ENCODE assay signal across 22 cellular contexts in genomic region chr11:77153276-77154185, GRCh38. TPM values are rescaled to one million over a fixed set of nuclear protein-coding genes. Genes with fewer than 3 reads are reported as not detected.
A peak's percentile ranks its signal among the peaks of the same experiment; 100 is the strongest.
DNase-seq lines count a peak whose midpoint lies in the region; ATAC-seq and TF ChIP-seq lines count a peak whose summit lies in the region.
"Had no signal": no experiment of that assay in that cellular context is flagged by ENCODE, and none has a peak within 500 bp of the region (broad histone marks: within the 10 kb centered on the region; RNA-seq: fewer than 3 reads in every experiment).

No MANE protein-coding gene starts in this region.

- no peaks in the 10 kb centered on the region for H3K27me3 Mint-ChIP-seq in activated T-helper 1 cell treated with anti-CD3 and anti-CD28 coated beads, Interleukin-12 subunit alpha, Interleukin-12 subunit beta, Interleukin-2, Interleukin-4 antibody, amounts not matched to agents 30 ng/mL and 10 ng/mL and 1 ng/mL, durations not matched to agents 14 hours and 24 hours and 36 hours (ENCODE audit: insufficient read depth)
- peaks cover 0 to 5% (median 0%) of the 10 kb centered on the region in 5 donors for H3K27me3 Mint-ChIP-seq in naive thymus-derived CD8-positive, alpha-beta T cell
- H3K27me3 Mint-ChIP-seq in stimulated activated naive CD8-positive, alpha-beta T cell treated with anti-CD3 and anti-CD28 coated beads, Interleukin-15, Interleukin-2, amounts not matched to agents 100 ng/mL and 50 ng/mL, for 24 hours = peaks cover 3% of the 10 kb centered on the region
- H3K27me3 Mint-ChIP-seq: activated naive CD8-positive, alpha-beta T cell had no signal

- no peak overlapping the region for H3K4me3 ChIP-seq in heart right ventricle
- H3K4me3 ChIP-seq: psoas muscle had no signal

- no peaks in the 10 kb centered on the region for H3K27me3 ChIP-seq in heart right ventricle

- no peak overlapping the region for H3K27ac Mint-ChIP-seq in activated T-helper 1 cell treated with anti-CD3 and anti-CD28 coated beads, Interleukin-12 subunit alpha, Interleukin-12 subunit beta, Interleukin-2, Interleukin-4 antibody, amounts not matched to agents 30 ng/mL and 10 ng/mL and 1 ng/mL, durations not matched to agents 14 hours and 24 hours and 36 hours
- peak overlapping the region in 4 of 10 donors; percentile 39 to 85 (median 74) for H3K27ac Mint-ChIP-seq in naive thymus-derived CD8-positive, alpha-beta T cell
- H3K27ac Mint-ChIP-seq in stimulated activated naive CD8-positive, alpha-beta T cell treated with anti-CD3 and anti-CD28 coated beads, Interleukin-15, Interleukin-2, amounts not matched to agents 100 ng/mL and 50 ng/mL, for 24 hours = peak overlapping the region; percentile 78

- H3K4me1 Mint-ChIP-seq in activated T-helper 1 cell treated with anti-CD3 and anti-CD28 coated beads, Interleukin-12 subunit alpha, Interleukin-12 subunit beta, Interleukin-2, Interleukin-4 antibody, amounts not matched to agents 30 ng/mL and 10 ng/mL and 1 ng/mL, durations not matched to agents 14 hours and 24 hours and 36 hours (ENCODE audit: low read depth) = peaks cover 20% of the 10 kb centered on the region
- H3K4me1 Mint-ChIP-seq in naive thymus-derived CD8-positive, alpha-beta T cell = peaks cover 21 to 42% (median 36%) of the 10 kb centered on the region in 4 donors
- H3K4me1 Mint-ChIP-seq in stimulated activated naive CD8-positive, alpha-beta T cell treated with anti-CD3 and anti-CD28 coated beads, Interleukin-15, Interleukin-2, amounts not matched to agents 100 ng/mL and 50 ng/mL, for 24 hours (ENCODE audit: low read depth) = peaks cover 35% of the 10 kb centered on the region

- peak overlapping the region; percentile 12 for H3K4me3 Mint-ChIP-seq in activated T-helper 1 cell treated with anti-CD3 and anti-CD28 coated beads, Interleukin-12 subunit alpha, Interleukin-12 subunit beta, Interleukin-2, Interleukin-4 antibody, amounts not matched to agents 30 ng/mL and 10 ng/mL and 1 ng/mL, durations not matched to agents 14 hours and 24 hours and 36 hours
- peak overlapping the region in 8 of 10 donors; percentile 7 to 72 (median 34) for H3K4me3 Mint-ChIP-seq in naive thymus-derived CD8-positive, alpha-beta T cell
- H3K4me3 Mint-ChIP-seq in stimulated activated naive CD8-positive, alpha-beta T cell treated with anti-CD3 and anti-CD28 coated beads, Interleukin-15, Interleukin-2, amounts not matched to agents 100 ng/mL and 50 ng/mL, for 24 hours = no peak overlapping the region
- H3K4me3 Mint-ChIP-seq: activated CD8-positive, alpha-beta memory T cell treated with anti-CD3 and anti-CD28 coated beads, Interleukin-2, amount 10 ng/mL, durations not matched to agents 7 days and 5 days had no signal

- H3K9me3 Mint-ChIP-seq in activated T-helper 1 cell treated with anti-CD3 and anti-CD28 coated beads, Interleukin-12 subunit alpha, Interleukin-12 subunit beta, Interleukin-2, Interleukin-4 antibody, amounts not matched to agents 30 ng/mL and 10 ng/mL and 1 ng/mL, durations not matched to agents 14 hours and 24 hours and 36 hours = no peaks in the 10 kb centered on the region
- no peaks in the 10 kb centered on the region for H3K9me3 Mint-ChIP-seq in naive thymus-derived CD8-positive, alpha-beta T cell
- H3K9me3 Mint-ChIP-seq in stimulated activated naive CD8-positive, alpha-beta T cell treated with anti-CD3 and anti-CD28 coated beads, Interleukin-15, Interleukin-2, amounts not matched to agents 100 ng/mL and 50 ng/mL, for 24 hours = no peaks in the 10 kb centered on the region

- H3K4me1 ChIP-seq in heart right ventricle = peaks cover 0 to 29% (median 21%) of the 10 kb centered on the region in 9 donors

- 88% methylated on average over 18 to 20 of the region's 20 CpGs for WGBS in heart right ventricle, 2 donors

- ATAC-seq in Right ventricle myocardium superior (ENCODE audit: poor library complexity) (no peak), heart right ventricle (no peak)
- ATAC-seq in naive thymus-derived CD8-positive, alpha-beta T cell = no peak

- DNase-seq in Right ventricle myocardium superior (peak; percentile 32), heart right ventricle (no peak), Ammon's horn (ENCODE audit: low spot score) (no peak), NCI-H69 (lab: John Stamatoyannopoulos, UW) (no peak)
- no peak for DNase-seq in activated T-helper 1 cell treated with anti-CD3 and anti-CD28 coated beads, Interleukin-12 subunit alpha, Interleukin-12 subunit beta, Interleukin-2, Interleukin-4 antibody, amounts not matched to agents 30 ng/mL and 10 ng/mL and 1 ng/mL, durations not matched to agents 14 hours and 24 hours and 36 hours (ENCODE audit: low spot score)
- DNase-seq in naive thymus-derived CD8-positive, alpha-beta T cell = no peak
- no peak for DNase-seq in stimulated activated CD4-positive, alpha-beta T cell treated with anti-CD3 and anti-CD28 coated beads, Interleukin-12 subunit alpha, Interleukin-12 subunit beta, amount 100 ng/mL, for 4 hours
- DNase-seq: activated CD4-positive, alpha-beta T cell treated with anti-CD3 and anti-CD28 coated beads for 1 hour; activated CD8-positive, alpha-beta memory T cell treated with anti-CD3 and anti-CD28 coated beads, Interleukin-2, amount 10 ng/mL, durations not matched to agents 7 days and 5 days; central memory CD4-positive, alpha-beta T cell; Kasumi-1; mesendoderm; NCI-H146; NCI-H2107; T-helper 2 cell had no signal

- no peaks in the 10 kb centered on the region for H3K36me3 Mint-ChIP-seq in activated T-helper 1 cell treated with anti-CD3 and anti-CD28 coated beads, Interleukin-12 subunit alpha, Interleukin-12 subunit beta, Interleukin-2, Interleukin-4 antibody, amounts not matched to agents 30 ng/mL and 10 ng/mL and 1 ng/mL, durations not matched to agents 14 hours and 24 hours and 36 hours (ENCODE audit: low read depth)
- H3K36me3 Mint-ChIP-seq in naive thymus-derived CD8-positive, alpha-beta T cell = no peaks in the 10 kb centered on the region
- no peaks in the 10 kb centered on the region for H3K36me3 Mint-ChIP-seq in stimulated activated naive CD8-positive, alpha-beta T cell treated with anti-CD3 and anti-CD28 coated beads, Interleukin-15, Interleukin-2, amounts not matched to agents 100 ng/mL and 50 ng/mL, for 24 hours (ENCODE audit: low read depth)
- H3K36me3 Mint-ChIP-seq: activated CD8-positive, alpha-beta memory T cell treated with anti-CD3 and anti-CD28 coated beads, Interleukin-2, amount 10 ng/mL, durations not matched to agents 7 days and 5 days; activated naive CD8-positive, alpha-beta T cell had no signal

- H3K36me3 ChIP-seq in heart right ventricle = no peaks in the 10 kb centered on the region

- H3K27ac ChIP-seq in heart right ventricle = no peak overlapping the region
- H3K27ac ChIP-seq: psoas muscle had no signal

- POLR2A ChIA-PET in naive thymus-derived CD8-positive, alpha-beta T cell (lab: Charles Lee) = no interaction called here

- no peaks in the 10 kb centered on the region for H3K9me3 ChIP-seq in heart right ventricle
- H3K9me3 ChIP-seq: psoas muscle had no signal

- intact Hi-C loops in Right ventricle myocardium superior (cut with DNase I) = no loop called here
- intact Hi-C loops in heart right ventricle (cut with DNase I) = no loop called here
- intact Hi-C loops in activated T-helper 1 cell treated with anti-CD3 and anti-CD28 coated beads, Interleukin-12 subunit alpha, Interleukin-12 subunit beta, Interleukin-2, Interleukin-4 antibody, amounts not matched to agents 30 ng/mL and 10 ng/mL and 1 ng/mL, durations not matched to agents 14 hours and 24 hours and 36 hours (cut with micrococcal nuclease) = no loop called here

- no peak for TF ChIP-seq CTCF in heart right ventricle (IDR thresholded peaks at IDR 0.05)

RNA-seq across cellular contexts. Expression of gene MYO7A, which starts 25.5 kb away (rescaled TPM):
- total RNA-seq in Right ventricle myocardium superior = 4.4 TPM
- 1 to 10 TPM in 9 of 10 donors, under 1 TPM in 1; 1.00 to 6.8 (median 2.8) TPM for total RNA-seq in heart right ventricle
- polyA plus RNA-seq in heart right ventricle = 1 to 10 TPM in 1 of 2 donors, under 1 TPM in 1; 0.91 to 5.0 TPM
- 0.07 and 0.29 TPM in 2 replicates for total RNA-seq in activated T-helper 1 cell treated with anti-CD3 and anti-CD28 coated beads, Interleukin-12 subunit alpha, Interleukin-12 subunit beta, Interleukin-2, Interleukin-4 antibody, amounts not matched to agents 30 ng/mL and 10 ng/mL and 1 ng/mL, durations not matched to agents 14 hours and 24 hours and 36 hours
- total RNA-seq in naive thymus-derived CD8-positive, alpha-beta T cell = under 1 TPM; 0.18 to 0.30 TPM
- not detected for polyA plus RNA-seq in naive thymus-derived CD8-positive, alpha-beta T cell
- polyA plus RNA-seq: AG04450 had no signal

RNA-seq across cellular contexts. Expression of gene OMP, which starts 50.9 kb away (rescaled TPM):
- total RNA-seq in Right ventricle myocardium superior = not detected
- total RNA-seq in heart right ventricle = under 1 TPM in 1 of 10 donors, not detected in 9; 0.58 TPM
- not detected for polyA plus RNA-seq in heart right ventricle
- not detected in 2 replicates for total RNA-seq in activated T-helper 1 cell treated with anti-CD3 and anti-CD28 coated beads, Interleukin-12 subunit alpha, Interleukin-12 subunit beta, Interleukin-2, Interleukin-4 antibody, amounts not matched to agents 30 ng/mL and 10 ng/mL and 1 ng/mL, durations not matched to agents 14 hours and 24 hours and 36 hours
- 1 to 10 TPM in 1 of 2 experiments, not detected in 1; 1.1 TPM for total RNA-seq in naive thymus-derived CD8-positive, alpha-beta T cell
- not detected for polyA plus RNA-seq in naive thymus-derived CD8-positive, alpha-beta T cell
- total RNA-seq: activated CD8-positive, alpha-beta memory T cell treated with anti-CD3 and anti-CD28 coated beads, Interleukin-2, amount 10 ng/mL, durations not matched to agents 7 days and 5 days; dermis blood vessel endothelial cell; frontal cortex; psoas muscle; RPMI7951 had no signal
- polyA plus RNA-seq: AG04450 had no signal
